20 cellular contexts compared by ENCODE assay signal in the genomic region with DNA sequence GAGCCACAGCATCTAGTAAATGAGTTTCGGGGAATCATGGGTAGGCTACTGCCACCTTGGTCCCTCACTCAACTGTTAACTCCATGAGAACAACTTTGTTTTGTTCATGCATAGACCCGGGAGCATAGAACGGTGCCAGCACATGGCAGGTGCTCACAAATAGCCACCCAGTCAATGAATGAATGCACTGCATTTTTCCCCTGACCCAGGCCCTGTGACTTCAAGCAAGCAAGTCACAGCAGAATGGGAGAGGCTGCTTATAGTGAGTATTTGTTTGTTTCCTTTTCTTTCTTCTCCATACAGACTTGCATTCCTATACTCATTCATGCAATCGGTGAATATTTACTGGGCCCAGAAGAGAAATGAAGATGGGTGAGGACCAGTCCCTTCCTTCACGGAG.
DNase-seq lines count a peak whose midpoint lies in the region; ATAC-seq, FAIRE-seq and TF ChIP-seq lines count a peak whose summit lies in the region.
"Had no signal": no experiment of that assay in that cellular context is flagged by ENCODE, and none has a peak within 500 bp of the region (broad histone marks: within the 10 kb centered on the region; RNA-seq: fewer than 3 reads in every experiment).

No MANE protein-coding gene starts in this region.

- H3K4me1 ChIP-seq in kidney (ENCODE audit: control insufficient read depth in 1 of 2, insufficient read depth in 1 of 2, low read depth in 1 of 2, low read length in 2 of 2): peaks cover 22 to 48% of the 10 kb centered on the region in 2 donors
- H3K4me1 ChIP-seq in HepG2 (ENCODE audit: insufficient read depth, low read length): peaks cover 45% of the 10 kb centered on the region
- H3K4me1 ChIP-seq: uterus had no signal

- peak overlapping the region; percentile 29 to 88 for H3K27ac Mint-ChIP-seq in natural killer cell
- H3K27ac Mint-ChIP-seq in natural killer cell treated with Interleukin-12 subunit alpha and Interleukin-12 subunit beta and Interleukin-15 and Interleukin-18, amount 100 ng/mL, for 72 hours: peak overlapping the region in 1 of 2 donors; percentile 59
- H3K27ac Mint-ChIP-seq in nephron progenitor cell: peak overlapping the region; percentile 59
- H3K27ac Mint-ChIP-seq in activated naive CD8-positive, alpha-beta T cell treated with anti-CD3 and anti-CD28 coated beads, Interleukin-2, amount 50 U/mL, for 24 hours: no peak overlapping the region
- H3K27ac Mint-ChIP-seq: CD4-positive, CD25-positive, alpha-beta regulatory T cell had no signal

- WGBS in HepG2 (ENCODE audit: low lambda C conversion rate): 95% methylated on average over 5 of the region's 5 CpGs

- FAIRE-seq in kidney (lab: Jason Lieb, UNC): no peak
- no peak for FAIRE-seq in HepG2 (lab: Jason Lieb, UNC)
- FAIRE-seq: G401.6, GM19239, HTR-8/SVneo, pancreas had no signal

- H3K27me3 Mint-ChIP-seq in natural killer cell (ENCODE audit: low read depth in 2 of 2): no peaks in the 10 kb centered on the region
- no peaks in the 10 kb centered on the region for H3K27me3 Mint-ChIP-seq in natural killer cell treated with Interleukin-12 subunit alpha and Interleukin-12 subunit beta and Interleukin-15 and Interleukin-18, amount 100 ng/mL, for 72 hours
- H3K27me3 Mint-ChIP-seq in nephron progenitor cell (ENCODE audit: low read depth, poor library complexity): peaks cover 3% of the 10 kb centered on the region
- no peaks in the 10 kb centered on the region for H3K27me3 Mint-ChIP-seq in activated naive CD8-positive, alpha-beta T cell treated with anti-CD3 and anti-CD28 coated beads, Interleukin-2, amount 50 U/mL, for 24 hours
- H3K27me3 Mint-ChIP-seq: CD4-positive, CD25-positive, alpha-beta regulatory T cell; stimulated activated naive CD8-positive, alpha-beta T cell treated with anti-CD3 and anti-CD28 coated beads, Interleukin-15, amount 100 ng/mL, for 72 hours had no signal

- TF ChIP-seq CTCF in natural killer cell (IDR thresholded peaks at IDR 0.05): no peak
- TF ChIP-seq CTCF in dorsolateral prefrontal cortex (IDR thresholded peaks at IDR 0.05 in 54 of 56, conservative IDR thresholded peaks at IDR 0.05 in 2 of 56; ENCODE audit: low read depth in 1 of 56, partially characterized antibody in 56 of 56): no peak
- TF ChIP-seq CTCF in nephron progenitor cell (IDR thresholded peaks at IDR 0.05): no peak
- TF ChIP-seq CTCF in brain microvascular endothelial cell (IDR thresholded peaks at IDR 0.05; ENCODE audit: low read depth, low read length, missing control alignments): no peak
- no peak for TF ChIP-seq CTCF in kidney (IDR thresholded peaks at IDR 0.05; ENCODE audit: borderline replicate concordance, extremely low read depth, insufficient read depth)
- TF ChIP-seq CTCF in HepG2 (CRISPR knock-in tag; IDR thresholded peaks at IDR 0.05): no peak

- H3K36me3 Mint-ChIP-seq in natural killer cell (no peaks in the 10 kb centered on the region), nephron progenitor cell (ENCODE audit: low read depth) (no peaks in the 10 kb centered on the region)
- no peaks in the 10 kb centered on the region for H3K36me3 Mint-ChIP-seq in natural killer cell treated with Interleukin-12 subunit alpha and Interleukin-12 subunit beta and Interleukin-15 and Interleukin-18, amount 100 ng/mL, for 72 hours
- no peaks in the 10 kb centered on the region for H3K36me3 Mint-ChIP-seq in activated naive CD8-positive, alpha-beta T cell treated with anti-CD3 and anti-CD28 coated beads, Interleukin-2, amount 50 U/mL, for 24 hours (ENCODE audit: low read depth)
- H3K36me3 Mint-ChIP-seq: CD4-positive, CD25-positive, alpha-beta regulatory T cell had no signal

- POLR2A ChIA-PET in HepG2 (lab: Yijun Ruan, JAX): no interaction called here

- H3K27me3 ChIP-seq in dorsolateral prefrontal cortex (no peaks in the 10 kb centered on the region), brain microvascular endothelial cell (replicated peaks) (no peaks in the 10 kb centered on the region), HepG2 (ENCODE audit: control insufficient read depth in 1 of 2, insufficient read depth in 2 of 2, low read length in 2 of 2) (no peaks in the 10 kb centered on the region)
- H3K27me3 ChIP-seq: pancreas, uterus had no signal

- TF ChIP-seq EP300 in HepG2 (IDR thresholded peaks at IDR 0.05; ENCODE audit: low read depth in 2 of 2, low read length in 2 of 2) (no peak), HepG2 (CRISPR knock-in tag; IDR thresholded peaks at IDR 0.05; ENCODE audit: borderline replicate concordance) (no peak)

- no peak overlapping the region for H2AFZ ChIP-seq in HepG2 (ENCODE audit: low read length)
- H2AFZ ChIP-seq: GM23338 had no signal

- intact Hi-C loops in natural killer cell (cut with micrococcal nuclease) (no loop called here), dorsolateral prefrontal cortex (cut with DNase I) (no loop called here), kidney (cut with DNase I) (no loop called here), HepG2 (cut with micrococcal nuclease; ENCODE audit: unreplicated experiment) (loop anchor here (5.0 kb wide), 1 partner anchor 40 kb away; no protein-coding TSS in a partner anchor)

- in situ Hi-C loops in brain microvascular endothelial cell (cut with HindIII; ENCODE audit: low pct_ligation_motif_present, low sequenced_read_pairs) (no loop called here), HepG2 (cut with HindIII; ENCODE audit: extremely low pct_ligation_motif_present, low pct_unique_long_range_greater_than_20kb) (loop anchor here (5.0 kb wide), 1 partner anchor 45 kb away; no protein-coding TSS in a partner anchor)

- H3K27ac ChIP-seq in dorsolateral prefrontal cortex (peak overlapping the region in 52 of 59 donors; percentile 5 to 96 (median 56)), brain microvascular endothelial cell (no peak overlapping the region), kidney (ENCODE audit: low read depth in 2 of 2, low read length in 2 of 2) (no peak overlapping the region), HepG2 (ENCODE audit: extremely low read length, insufficient read depth, low read length) (no peak overlapping the region)
- H3K27ac ChIP-seq: pancreas, uterus had no signal

- H3K4me2 ChIP-seq in HepG2 (ENCODE audit: low read depth, low read length): no peak overlapping the region

- H4K20me1 ChIP-seq in HepG2 (ENCODE audit: insufficient read depth, low read length): peaks cover 44% of the 10 kb centered on the region

- H3K4me3 ChIP-seq in dorsolateral prefrontal cortex (no peak overlapping the region), brain microvascular endothelial cell (ENCODE audit: low read depth, low read length) (no peak overlapping the region), kidney (ENCODE audit: low read length in 2 of 2) (no peak overlapping the region), HepG2 (replicated peaks in 1 of 3; ENCODE audit: insufficient read depth in 1 of 3, low read depth in 2 of 3, low read length in 3 of 3) (no peak overlapping the region)
- H3K4me3 ChIP-seq: GM23338, pancreas, uterus had no signal

- H3K79me2 ChIP-seq in HepG2 (ENCODE audit: insufficient read depth, low read length): peaks cover 70% of the 10 kb centered on the region

- no peak overlapping the region for H3K9ac ChIP-seq in kidney (ENCODE audit: low read length in 2 of 2)
- H3K9ac ChIP-seq in HepG2 (ENCODE audit: insufficient read depth, low read depth, low read length): no peak overlapping the region

- H3K4me3 Mint-ChIP-seq in natural killer cell (no peak overlapping the region), nephron progenitor cell (no peak overlapping the region)
- H3K4me3 Mint-ChIP-seq in natural killer cell treated with Interleukin-12 subunit alpha and Interleukin-12 subunit beta and Interleukin-15 and Interleukin-18, amount 100 ng/mL, for 72 hours: no peak overlapping the region
- no peak overlapping the region for H3K4me3 Mint-ChIP-seq in activated naive CD8-positive, alpha-beta T cell treated with anti-CD3 and anti-CD28 coated beads, Interleukin-2, amount 50 U/mL, for 24 hours
- H3K4me3 Mint-ChIP-seq: CD4-positive, CD25-positive, alpha-beta regulatory T cell; GM23338; stimulated activated naive CD8-positive, alpha-beta T cell treated with anti-CD3 and anti-CD28 coated beads, Interleukin-15, amount 100 ng/mL, for 72 hours had no signal

- no peaks in the 10 kb centered on the region for H3K9me3 Mint-ChIP-seq in natural killer cell
- H3K9me3 Mint-ChIP-seq in natural killer cell treated with Interleukin-12 subunit alpha and Interleukin-12 subunit beta and Interleukin-15 and Interleukin-18, amount 100 ng/mL, for 72 hours: no peaks in the 10 kb centered on the region
- no peaks in the 10 kb centered on the region for H3K9me3 Mint-ChIP-seq in nephron progenitor cell
- H3K9me3 Mint-ChIP-seq in activated naive CD8-positive, alpha-beta T cell treated with anti-CD3 and anti-CD28 coated beads, Interleukin-2, amount 50 U/mL, for 24 hours: no peaks in the 10 kb centered on the region
- H3K9me3 Mint-ChIP-seq: CD4-positive, CD25-positive, alpha-beta regulatory T cell; GM23338; stimulated activated naive CD8-positive, alpha-beta T cell treated with anti-CD3 and anti-CD28 coated beads, Interleukin-15, amount 100 ng/mL, for 72 hours had no signal

- ATAC-seq in natural killer cell (no peak), HepG2 (no peak)
- no peak for ATAC-seq in natural killer cell treated with Interleukin-12 subunit alpha and Interleukin-12 subunit beta and Interleukin-15 and Interleukin-18, amount 100 ng/mL, for 72 hours
- no peak for ATAC-seq in activated naive CD8-positive, alpha-beta T cell treated with anti-CD3 and anti-CD28 coated beads, Interleukin-2, amount 50 U/mL, for 24 hours
- ATAC-seq: activated CD4-positive, CD25-positive, alpha-beta regulatory T cell treated with anti-CD3 and anti-CD28 coated beads, Interleukin-2, amount 50 U/mL, for 24 hours; GM23338; pancreas; stimulated activated naive CD8-positive, alpha-beta T cell treated with anti-CD3 and anti-CD28 coated beads, Interleukin-15, amount 100 ng/mL, for 72 hours had no signal

- no TSS peak for BruUV-seq in HepG2 (replicated peaks; lab: Mats Ljungman, UMichigan)

- no peak for TF ChIP-seq POLR2A in HepG2 (IDR thresholded peaks at IDR 0.05; ENCODE audit: insufficient read depth in 1 of 2, low read depth in 2 of 2, low read length in 2 of 2)

- H3K9me3 ChIP-seq in kidney (ENCODE audit: control insufficient read depth in 1 of 2, low read length in 2 of 2): no peaks in the 10 kb centered on the region
- no peaks in the 10 kb centered on the region for H3K9me3 ChIP-seq in HepG2 (ENCODE audit: low read length)
- H3K9me3 ChIP-seq: pancreas, SK-N-SH, uterus had no signal

- peaks cover 60 to 72% of the 10 kb centered on the region in 2 donors for H3K4me1 Mint-ChIP-seq in natural killer cell
- peaks cover 44 to 48% of the 10 kb centered on the region in 2 donors for H3K4me1 Mint-ChIP-seq in natural killer cell treated with Interleukin-12 subunit alpha and Interleukin-12 subunit beta and Interleukin-15 and Interleukin-18, amount 100 ng/mL, for 72 hours (ENCODE audit: low read depth in 2 of 2)
- H3K4me1 Mint-ChIP-seq in nephron progenitor cell: peaks cover 64% of the 10 kb centered on the region
- H3K4me1 Mint-ChIP-seq in activated naive CD8-positive, alpha-beta T cell treated with anti-CD3 and anti-CD28 coated beads, Interleukin-2, amount 50 U/mL, for 24 hours: peaks cover 34% of the 10 kb centered on the region

- CTCF ChIA-PET in HepG2 (lab: Yijun Ruan, JAX; ENCODE audit: low intra/inter-chr PET ratio, low total read pairs): no interaction called here

- H3K36me3 ChIP-seq in brain microvascular endothelial cell (replicated peaks): no peaks in the 10 kb centered on the region
- no peaks in the 10 kb centered on the region for H3K36me3 ChIP-seq in kidney (ENCODE audit: control insufficient read depth in 1 of 2, insufficient read depth in 2 of 2, low read length in 2 of 2)
- peaks cover 38 to 62% of the 10 kb centered on the region in 2 experiments; a peak in 4 of 5 replicates for H3K36me3 ChIP-seq in HepG2 (replicated peaks in 1 of 2; ENCODE audit: control insufficient read depth in 1 of 2, insufficient read depth in 2 of 2, low read length in 2 of 2)
- H3K36me3 ChIP-seq: pancreas, uterus had no signal

- no peak for TF ChIP-seq RAD21 in HepG2 (CRISPR knock-in tag; IDR thresholded peaks at IDR 0.05)

- DNase-seq in natural killer cell: no peak
- DNase-seq in natural killer cell treated with Interleukin-12 subunit alpha and Interleukin-12 subunit beta and Interleukin-15 and Interleukin-18, amount 100 ng/mL, for 72 hours (ENCODE audit: low spot score): no peak
- DNase-seq in dorsolateral prefrontal cortex: no peak
- no peak for DNase-seq in nephron progenitor cell
- DNase-seq in brain microvascular endothelial cell: no peak
- no peak for DNase-seq in kidney
- no peak for DNase-seq in HepG2 (ENCODE audit: low spot score)
- no peak for DNase-seq in activated naive CD8-positive, alpha-beta T cell treated with anti-CD3 and anti-CD28 coated beads, Interleukin-2, amount 50 U/mL, for 24 hours
- DNase-seq: activated effector memory CD4-positive, alpha-beta T cell treated with Interleukin-2 at 50 U/mL for 16 hours; CD4-positive, CD25-positive, alpha-beta regulatory T cell; NCI-H1417 treated with DMSO at 0.1 percent for 48 hours; pancreas; SK-N-SH; stimulated activated naive CD8-positive, alpha-beta T cell treated with anti-CD3 and anti-CD28 coated beads, Interleukin-15, amount 100 ng/mL, for 72 hours; uterus had no signal

Comparison
In these comparisons a context has a peak if more than half of its experiments do, and no peak if none do; other contexts are left out.
1. H3K27ac ChIP-seq: peak in dorsolateral prefrontal cortex (52 of 59); none in brain microvascular endothelial cell (single experiment), kidney (0 of 2) and HepG2 (single experiment).